ENCODE assay signal across 8 cellular contexts in genomic region chr13:91399189-91400093, GRCh38. TPM values are rescaled to one million over a fixed set of nuclear protein-coding genes. Genes with fewer than 3 reads are reported as not detected.
DNase-seq lines count a peak whose midpoint lies in the region; ATAC-seq, FAIRE-seq and TF ChIP-seq lines count a peak whose summit lies in the region.

No MANE protein-coding gene starts in this region.

- H3K9me3 ChIP-seq in HepG2 (ENCODE audit: low read length) (no peaks in the 10 kb centered on the region), suprapubic skin (no peaks in the 10 kb centered on the region)

- peak overlapping the region in 2 of 3 experiments; percentile 51 to 72; a peak in 2 of 6 replicates for H3K4me3 ChIP-seq in HepG2 (replicated peaks in 1 of 3; ENCODE audit: insufficient read depth in 1 of 3, low read depth in 2 of 3, low read length in 3 of 3)
- peak overlapping the region; percentile 57 for H3K4me3 ChIP-seq in suprapubic skin

- H2AFZ ChIP-seq in HepG2 (ENCODE audit: low read length), result no peak overlapping the region

- no peak overlapping the region for H3K9ac ChIP-seq in HepG2 (ENCODE audit: insufficient read depth, low read depth, low read length)

- DNase-seq in G401 (ENCODE audit: low spot score) (peak; percentile 4), HFFc6 (no peak), HepG2 (ENCODE audit: low spot score) (no peak), suprapubic skin (ENCODE audit: low spot score in 2 of 2) (no peak), NCI-H2171 treated with DMSO at 0.1 percent for 48 hours (lab: John Stamatoyannopoulos, UW) (no peak), glomerular visceral epithelial cell (ENCODE audit: extremely low spot score) (no peak), NOMO-1 (lab: John Stamatoyannopoulos, UW; ENCODE audit: unreplicated experiment in 2 of 2) (no peak)

- ATAC-seq in activated T-helper 17 cell treated with anti-CD3 and anti-CD28 coated beads, Interleukin-2, amount 50 U/mL, for 72 hours (replicated peaks), result no peak
- peak; percentile 37 for ATAC-seq in HepG2

- no peak for TF ChIP-seq EP300 in HepG2 (IDR thresholded peaks at IDR 0.05; ENCODE audit: low read depth in 2 of 2, low read length in 2 of 2)
- TF ChIP-seq EP300 in HepG2 (CRISPR knock-in tag; IDR thresholded peaks at IDR 0.05; ENCODE audit: borderline replicate concordance), result no peak
- no peak for TF ChIP-seq EP300 in suprapubic skin (IDR thresholded peaks at IDR 0.05)

- 25% methylated on average over 16 of the region's 45 CpGs for WGBS in HepG2 (ENCODE audit: low lambda C conversion rate)
- 56% methylated on average over 17 of the region's 45 CpGs for WGBS in suprapubic skin

- H3K4me1 Mint-ChIP-seq in HFFc6 (ENCODE audit: low read depth), result peaks cover 5% of the 10 kb centered on the region
- peaks cover 4% of the 10 kb centered on the region for H3K4me1 Mint-ChIP-seq in activated T-helper 17 cell treated with anti-CD3 and anti-CD28 coated beads, Interleukin-2, amount 50 U/mL, for 72 hours

- no peaks in the 10 kb centered on the region for H3K9me3 Mint-ChIP-seq in HFFc6
- no peaks in the 10 kb centered on the region for H3K9me3 Mint-ChIP-seq in activated T-helper 17 cell treated with anti-CD3 and anti-CD28 coated beads, Interleukin-2, amount 50 U/mL, for 72 hours

- H3K27ac ChIP-seq in HepG2 (ENCODE audit: extremely low read length, insufficient read depth, low read length) (no peak overlapping the region), suprapubic skin (no peak overlapping the region)

- TF ChIP-seq POLR2A in HepG2 (IDR thresholded peaks at IDR 0.05; ENCODE audit: insufficient read depth in 1 of 2, low read depth in 2 of 2, low read length in 2 of 2), result no peak
- no peak for TF ChIP-seq POLR2A in suprapubic skin (IDR thresholded peaks at IDR 0.05)

- BruUV-seq in HepG2 (replicated peaks; lab: Mats Ljungman, UMichigan), result no TSS peak

- H3K4me1 ChIP-seq in HepG2 (ENCODE audit: insufficient read depth, low read length), result 0 out of 2 replicates have a peak, but pooled peaks cover 4% of the 10 kb centered on the region
- H3K4me1 ChIP-seq in suprapubic skin, result peaks cover 15% of the 10 kb centered on the region

- H3K27ac Mint-ChIP-seq in HFFc6, result no peak overlapping the region
- no peak overlapping the region for H3K27ac Mint-ChIP-seq in activated T-helper 17 cell treated with anti-CD3 and anti-CD28 coated beads, Interleukin-2, amount 50 U/mL, for 72 hours

- H3K4me2 ChIP-seq in HepG2 (ENCODE audit: low read depth, low read length), result peak overlapping the region; percentile 87

- TF ChIP-seq RAD21 in HepG2 (CRISPR knock-in tag; IDR thresholded peaks at IDR 0.05), result no peak

- in situ Hi-C loops in G401 (cut with HindIII; ENCODE audit: low sequenced_read_pairs) (no loop called here), HepG2 (cut with HindIII; ENCODE audit: extremely low pct_ligation_motif_present, low pct_unique_long_range_greater_than_20kb) (no loop called here)

- CTCF ChIA-PET in HepG2 (lab: Yijun Ruan, JAX; ENCODE audit: low intra/inter-chr PET ratio, low total read pairs), result no interaction called here

- H3K36me3 Mint-ChIP-seq in HFFc6 (ENCODE audit: low read depth), result no peaks in the 10 kb centered on the region
- H3K36me3 Mint-ChIP-seq in activated T-helper 17 cell treated with anti-CD3 and anti-CD28 coated beads, Interleukin-2, amount 50 U/mL, for 72 hours (ENCODE audit: low read depth), result no peaks in the 10 kb centered on the region

- no peaks in the 10 kb centered on the region for H4K20me1 ChIP-seq in HepG2 (ENCODE audit: insufficient read depth, low read length)

- H3K36me3 ChIP-seq in HepG2 (replicated peaks in 1 of 2; ENCODE audit: control insufficient read depth in 1 of 2, insufficient read depth in 2 of 2, low read length in 2 of 2) (no peaks in the 10 kb centered on the region), suprapubic skin (no peaks in the 10 kb centered on the region)

- H3K27me3 ChIP-seq in HepG2 (ENCODE audit: control insufficient read depth in 1 of 2, insufficient read depth in 2 of 2, low read length in 2 of 2), result peaks cover 11 to 38% of the 10 kb centered on the region in 2 experiments
- H3K27me3 ChIP-seq in suprapubic skin, result peaks cover 57% of the 10 kb centered on the region

- POLR2A ChIA-PET in HepG2 (lab: Yijun Ruan, JAX), result no interaction called here

- intact Hi-C loops in HepG2 (cut with micrococcal nuclease; ENCODE audit: unreplicated experiment), result no loop called here

- FAIRE-seq in HepG2 (lab: Jason Lieb, UNC), result no peak

- H3K4me3 Mint-ChIP-seq in HFFc6, result peak overlapping the region; percentile 51; the same call in 1 of the 2 replicates
- H3K4me3 Mint-ChIP-seq in activated T-helper 17 cell treated with anti-CD3 and anti-CD28 coated beads, Interleukin-2, amount 50 U/mL, for 72 hours, result peak overlapping the region; percentile 79

- no peaks in the 10 kb centered on the region for H3K79me2 ChIP-seq in HepG2 (ENCODE audit: insufficient read depth, low read length)

- peaks cover 21% of the 10 kb centered on the region for H3K27me3 Mint-ChIP-seq in HFFc6 (ENCODE audit: insufficient read depth)
- H3K27me3 Mint-ChIP-seq in activated T-helper 17 cell treated with anti-CD3 and anti-CD28 coated beads, Interleukin-2, amount 50 U/mL, for 72 hours, result peaks cover 23% of the 10 kb centered on the region

- TF ChIP-seq CTCF in HFFc6 (IDR thresholded peaks at IDR 0.05) (no peak), HepG2 (CRISPR knock-in tag; IDR thresholded peaks at IDR 0.05) (no peak), suprapubic skin (IDR thresholded peaks at IDR 0.05) (no peak)

RNA-seq across cellular contexts. Expression of gene GPC5, which starts 1.0 kb away (rescaled TPM):
- 3.4 and 14.2 TPM in 2 replicates for total RNA-seq in G401 (2014; rRNA removed; shearing (Covaris generic))
- under 1 TPM in 1 of 6 experiments, not detected in 5; 0.06 TPM for total RNA-seq in HFFc6 (2021; fragmentation: NEBNext Ultra II Directional; extraction: Animal tissue kit (Norgen Biotek cat#: 25700))
- total RNA-seq in activated T-helper 17 cell treated with anti-CD3 and anti-CD28 coated beads, Interleukin-2, amount 50 U/mL, for 72 hours, result under 1 TPM; 0.09 to 0.29 TPM
- 0.02 TPM in 1 of 2 replicates, not detected in the other for total RNA-seq in HepG2 (2016; rRNA removed; fragmentation: Illumina TruSeq; extraction: Trizol)
- total RNA-seq in HepG2 (2016; cell fraction: cytosol; rRNA removed; fragmentation: Illumina TruSeq; extraction: Trizol; ENCODE audit: low read depth), result 0.18 and 0.51 TPM in 2 replicates
- total RNA-seq in HepG2 (2016; cell fraction: insoluble cytoplasmic fraction; rRNA removed; fragmentation: Illumina TruSeq; extraction: Trizol), result not detected in 2 replicates
- total RNA-seq in HepG2 (2016; cell fraction: membrane; rRNA removed; fragmentation: Illumina TruSeq; extraction: Trizol), result not detected in 2 replicates
- 0.12 TPM in 1 of 2 replicates, not detected in the other for total RNA-seq in HepG2 (2016; cell fraction: nucleus; rRNA removed; fragmentation: Illumina TruSeq; extraction: Trizol)
- polyA plus RNA-seq in HepG2 (2011; rRNA removed), result 0.07 and 0.21 TPM in 2 replicates
- polyA plus RNA-seq in HepG2 (2011; cell fraction: cytosol; rRNA removed), result 0.19 and 0.22 TPM in 2 replicates
- not detected in 2 replicates for polyA plus RNA-seq in HepG2 (2011; cell fraction: nucleus; rRNA removed)
- 0.23 TPM in 1 of 2 replicates, not detected in the other for polyA plus RNA-seq in HepG2 (2012)
- not detected in 2 replicates for polyA plus RNA-seq in HepG2 (2016; cell fraction: cytosol; fragmentation: Illumina TruSeq; extraction: Trizol; ENCODE audit: low read depth)
- polyA plus RNA-seq in HepG2 (2016; cell fraction: insoluble cytoplasmic fraction; fragmentation: Illumina TruSeq; extraction: Trizol; ENCODE audit: low read depth), result not detected in 2 replicates
- not detected in 2 replicates for polyA plus RNA-seq in HepG2 (2016; cell fraction: membrane; fragmentation: Illumina TruSeq; extraction: Trizol; ENCODE audit: low read depth)
- not detected in 2 replicates for polyA plus RNA-seq in HepG2 (2016; cell fraction: nucleus; fragmentation: Illumina TruSeq; extraction: Trizol; ENCODE audit: insufficient read depth, low read depth)
- polyA minus RNA-seq in HepG2 (2011; rRNA and poly(A)+ RNA removed; ENCODE audit: low replicate concordance), result 0.42 and 370 TPM in 2 replicates
- not detected in 2 replicates for polyA minus RNA-seq in HepG2 (2011; cell fraction: cytosol; rRNA and poly(A)+ RNA removed)
- polyA minus RNA-seq in HepG2 (2011; cell fraction: nucleus; rRNA and poly(A)+ RNA removed), result 0.25 and 0.39 TPM in 2 replicates
- under 1 TPM in 1 of 4 donors, not detected in 3; 0.55 TPM for total RNA-seq in suprapubic skin

RNA-seq across cellular contexts. Expression of gene MIR17HG, which starts 52.0 kb away (rescaled TPM):
- 6.6 and 7.8 TPM in 2 replicates for total RNA-seq in G401 (2014; rRNA removed; shearing (Covaris generic))
- 1 to 10 TPM in 1 of 6 experiments, under 1 TPM in 5; 0.40 to 1.1 (median 0.90) TPM for total RNA-seq in HFFc6 (2021; fragmentation: NEBNext Ultra II Directional; extraction: Animal tissue kit (Norgen Biotek cat#: 25700))
- 10 to 100 TPM; 19.1 to 22.0 TPM for total RNA-seq in activated T-helper 17 cell treated with anti-CD3 and anti-CD28 coated beads, Interleukin-2, amount 50 U/mL, for 72 hours
- total RNA-seq in HepG2 (2016; rRNA removed; fragmentation: Illumina TruSeq; extraction: Trizol) (0.73 and 12.3 TPM in 2 replicates), suprapubic skin (10 to 100 TPM in 1 of 4 donors, 1 to 10 TPM in 3; 4.0 to 12.8 (median 4.2) TPM)
- total RNA-seq in HepG2 (2016; cell fraction: cytosol; rRNA removed; fragmentation: Illumina TruSeq; extraction: Trizol; ENCODE audit: low read depth), result 1.0 and 1.1 TPM in 2 replicates
- total RNA-seq in HepG2 (2016; cell fraction: insoluble cytoplasmic fraction; rRNA removed; fragmentation: Illumina TruSeq; extraction: Trizol), result 0.51 and 10.4 TPM in 2 replicates
- 1.2 TPM in 2 replicates for total RNA-seq in HepG2 (2016; cell fraction: membrane; rRNA removed; fragmentation: Illumina TruSeq; extraction: Trizol)
- total RNA-seq in HepG2 (2016; cell fraction: nucleus; rRNA removed; fragmentation: Illumina TruSeq; extraction: Trizol), result 55.1 and 55.2 TPM in 2 replicates
- polyA plus RNA-seq in HepG2 (2011; rRNA removed), result 2.0 and 2.5 TPM in 2 replicates
- 0.23 and 0.53 TPM in 2 replicates for polyA plus RNA-seq in HepG2 (2011; cell fraction: cytosol; rRNA removed)
- polyA plus RNA-seq in HepG2 (2011; cell fraction: nucleus; rRNA removed), result 3.3 and 5.4 TPM in 2 replicates
- polyA plus RNA-seq in HepG2 (2012), result 2.2 and 3.0 TPM in 2 replicates
- polyA plus RNA-seq in HepG2 (2016; cell fraction: cytosol; fragmentation: Illumina TruSeq; extraction: Trizol; ENCODE audit: low read depth), result 0.89 and 1.3 TPM in 2 replicates
- polyA plus RNA-seq in HepG2 (2016; cell fraction: insoluble cytoplasmic fraction; fragmentation: Illumina TruSeq; extraction: Trizol; ENCODE audit: low read depth), result 0.40 and 0.74 TPM in 2 replicates
- 1.1 and 1.3 TPM in 2 replicates for polyA plus RNA-seq in HepG2 (2016; cell fraction: membrane; fragmentation: Illumina TruSeq; extraction: Trizol; ENCODE audit: low read depth)
- 8.4 and 8.8 TPM in 2 replicates for polyA plus RNA-seq in HepG2 (2016; cell fraction: nucleus; fragmentation: Illumina TruSeq; extraction: Trizol; ENCODE audit: insufficient read depth, low read depth)
- 8.9 and 26.4 TPM in 2 replicates for polyA minus RNA-seq in HepG2 (2011; rRNA and poly(A)+ RNA removed; ENCODE audit: low replicate concordance)
- 0.59 and 1.4 TPM in 2 replicates for polyA minus RNA-seq in HepG2 (2011; cell fraction: cytosol; rRNA and poly(A)+ RNA removed)
- polyA minus RNA-seq in HepG2 (2011; cell fraction: nucleus; rRNA and poly(A)+ RNA removed), result 159 and 193 TPM in 2 replicates
